ENCODE assay signal across 1 cellular context in the genomic region with DNA sequence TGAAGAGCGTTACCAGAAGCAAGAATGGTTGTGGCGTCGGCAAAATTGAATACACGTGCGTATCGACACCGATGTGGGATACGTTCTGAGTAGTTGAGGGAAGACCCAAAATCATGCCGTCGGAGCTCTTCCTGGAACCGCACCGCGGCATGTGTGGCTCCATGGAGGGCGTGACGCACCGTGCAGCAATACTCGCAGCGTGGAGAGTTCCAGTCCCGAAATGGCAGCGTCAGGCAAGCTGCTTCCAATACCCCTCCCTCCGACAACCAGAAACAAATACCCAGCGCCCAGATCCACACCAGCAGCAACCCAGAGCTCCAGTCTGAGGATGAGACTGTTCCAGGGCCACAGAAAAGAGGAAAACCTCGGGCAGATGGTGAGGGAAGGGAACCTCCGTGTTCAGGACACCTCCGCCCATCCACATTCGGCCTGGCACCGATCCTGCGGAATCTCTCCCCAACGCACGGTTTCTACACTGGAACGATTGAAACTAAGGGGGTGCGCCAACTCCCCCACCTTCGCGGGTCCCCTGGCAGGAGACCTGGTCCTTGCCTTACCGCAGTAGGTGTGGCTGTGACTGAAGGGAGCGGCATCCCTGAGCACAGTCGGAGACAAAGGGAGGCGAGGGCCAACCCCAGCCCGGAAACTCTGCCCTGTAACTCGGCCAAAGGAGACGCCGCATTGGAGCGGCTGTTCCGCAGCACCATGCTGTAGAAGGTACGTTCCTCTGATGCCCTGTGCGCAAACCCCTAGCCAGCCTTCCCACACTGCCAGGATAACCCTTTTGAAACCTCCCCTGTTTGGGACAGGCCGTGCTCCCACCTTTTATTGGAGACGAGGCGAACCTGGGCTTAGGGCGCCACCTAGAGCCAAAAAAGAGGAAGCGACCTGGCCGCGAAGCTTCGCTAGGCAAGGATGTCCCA.
TF ChIP-seq lines count a peak whose summit lies in the region.

No MANE protein-coding gene starts in this region.

TF ChIP-seq in endothelial cell of umbilical vein, 7 proteins besides CTCF, POLR2A, EP300 and RAD21:
- TF ChIP-seq JUN (IDR thresholded peaks at IDR 0.05; ENCODE audit: borderline replicate concordance, insufficient read depth, insufficient read length, low read depth): no peak
- TF ChIP-seq EZH2 (IDR thresholded peaks at IDR 0.05; ENCODE audit: borderline replicate concordance, low read depth, low read length, severe bottlenecking): no peak
- TF ChIP-seq MYC (IDR thresholded peaks at IDR 0.05; ENCODE audit: low read depth, low read length): no peak
- TF ChIP-seq POLR2AphosphoS5 (IDR thresholded peaks at IDR 0.05; ENCODE audit: insufficient read depth, low read depth, low read length): no peak
- TF ChIP-seq, protein P1, sequence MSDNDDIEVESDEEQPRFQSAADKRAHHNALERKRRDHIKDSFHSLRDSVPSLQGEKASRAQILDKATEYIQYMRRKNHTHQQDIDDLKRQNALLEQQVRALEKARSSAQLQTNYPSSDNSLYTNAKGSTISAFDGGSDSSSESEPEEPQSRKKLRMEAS (IDR thresholded peaks at IDR 0.05; ENCODE audit: insufficient read depth, insufficient read length): no peak
- TF ChIP-seq GATA2 (IDR thresholded peaks at IDR 0.05; ENCODE audit: insufficient read depth, insufficient read length, low read depth, low read length): no peak
- TF ChIP-seq FOS (IDR thresholded peaks at IDR 0.05; ENCODE audit: borderline replicate concordance, insufficient read depth, low read length): no peak
TF ChIP-seq in endothelial cell of umbilical vein: peak in this region for 0.
